In genomic region chr12:38289396-38289795, GRCh38 we compare ENCODE assay signal across 17 cellular contexts. TPM values are rescaled to one million over a fixed set of nuclear protein-coding genes. Genes with fewer than 3 reads are reported as not detected.
DNase-seq lines count a peak whose midpoint lies in the region; ATAC-seq, FAIRE-seq and TF ChIP-seq lines count a peak whose summit lies in the region.
"Had no signal": no experiment of that assay in that cellular context is flagged by ENCODE, and none has a peak within 500 bp of the region (broad histone marks: within the 10 kb centered on the region; RNA-seq: fewer than 3 reads in every experiment).

No MANE protein-coding gene starts in this region.

- H3K27ac ChIP-seq in RWPE2 (ENCODE audit: poor library complexity, severe bottlenecking): peak overlapping the region; percentile 60
- H3K27ac ChIP-seq in keratinocyte (ENCODE audit: control insufficient read depth, insufficient read depth, low read length): no peak overlapping the region
- H3K27ac ChIP-seq in right cardiac atrium (ENCODE audit: low read length): no peak overlapping the region

- no peaks in the 10 kb centered on the region for H3K9me3 ChIP-seq in RWPE2 (ENCODE audit: severe bottlenecking)
- H3K9me3 ChIP-seq in keratinocyte (ENCODE audit: control insufficient read depth, low read depth, low read length): no peaks in the 10 kb centered on the region
- no peaks in the 10 kb centered on the region for H3K9me3 ChIP-seq in right cardiac atrium (ENCODE audit: control insufficient read depth, low read length)

- H3K9me3 Mint-ChIP-seq in activated CD4-positive, alpha-beta memory T cell treated with anti-CD3 and anti-CD28 coated beads for 36 hours: no peaks in the 10 kb centered on the region

- DNase-seq in RWPE2 (ENCODE audit: low spot score) (no peak), bronchial epithelial cell (ENCODE audit: low read depth) (peak; percentile 51), keratinocyte (ENCODE audit: low read depth, low spot score) (no peak), urothelium cell line (ENCODE audit: low spot score) (no peak), right cardiac atrium (no peak)
- DNase-seq in activated CD4-positive, alpha-beta memory T cell treated with anti-CD3 and anti-CD28 coated beads for 36 hours: no peak
- DNase-seq: C1 segment of cervical spinal cord; Calu3; CD4-positive, alpha-beta memory T cell; COR-L47; DMS53; DMS79 treated with DMSO at 0.1 percent for 48 hours; GF-D8; H9 had no signal

- H3K36me3 ChIP-seq in RWPE2 (ENCODE audit: low read depth) (no peaks in the 10 kb centered on the region), bronchial epithelial cell (ENCODE audit: control insufficient read depth, insufficient read depth, low read length) (no peaks in the 10 kb centered on the region), keratinocyte (ENCODE audit: control insufficient read depth in 2 of 2, extremely low read depth in 1 of 2, insufficient read depth in 2 of 2, low read length in 2 of 2) (no peaks in the 10 kb centered on the region)

- CTCF ChIA-PET in activated CD4-positive, alpha-beta memory T cell treated with anti-CD3 and anti-CD28 coated beads for 36 hours (lab: Charles Lee): no interaction called here

- no peaks in the 10 kb centered on the region for H3K79me2 ChIP-seq in keratinocyte (ENCODE audit: control insufficient read depth, insufficient read depth, low read length)

- no peak overlapping the region for H3K4me3 Mint-ChIP-seq in activated CD4-positive, alpha-beta memory T cell treated with anti-CD3 and anti-CD28 coated beads for 36 hours
- H3K4me3 Mint-ChIP-seq: CD4-positive, alpha-beta memory T cell; GM23338; H9 had no signal

- H3K27ac Mint-ChIP-seq in activated CD4-positive, alpha-beta memory T cell treated with anti-CD3 and anti-CD28 coated beads for 36 hours: no peak overlapping the region
- H3K27ac Mint-ChIP-seq: CD4-positive, alpha-beta memory T cell; GM23338; H9 had no signal

- H3K27me3 ChIP-seq in RWPE2 (ENCODE audit: insufficient read depth, poor library complexity, severe bottlenecking) (no peaks in the 10 kb centered on the region), bronchial epithelial cell (ENCODE audit: control insufficient read depth, insufficient read depth, low read length) (no peaks in the 10 kb centered on the region), keratinocyte (ENCODE audit: control insufficient read depth, extremely low read depth, insufficient read depth, low read length) (no peaks in the 10 kb centered on the region), right cardiac atrium (ENCODE audit: control insufficient read depth, insufficient read depth) (no peaks in the 10 kb centered on the region)

- H3K4me3 ChIP-seq in RWPE2 (ENCODE audit: severe bottlenecking): no peak overlapping the region
- H3K4me3 ChIP-seq in bronchial epithelial cell (ENCODE audit: low read depth, low read length): no peak overlapping the region
- no peak overlapping the region for H3K4me3 ChIP-seq in keratinocyte (ENCODE audit: control insufficient read depth in 2 of 3, extremely low read depth in 1 of 3, insufficient read depth in 2 of 3, low read depth in 1 of 3, low read length in 3 of 3)
- no peak overlapping the region for H3K4me3 ChIP-seq in right cardiac atrium (ENCODE audit: low read length)
- H3K4me3 ChIP-seq: GM23338 had no signal

- no peaks in the 10 kb centered on the region for H3K4me1 Mint-ChIP-seq in activated CD4-positive, alpha-beta memory T cell treated with anti-CD3 and anti-CD28 coated beads for 36 hours (ENCODE audit: low read depth)
- H3K4me1 Mint-ChIP-seq: CD4-positive, alpha-beta memory T cell; GM23338; H9 had no signal

- H3K4me2 ChIP-seq in keratinocyte (ENCODE audit: control insufficient read depth, extremely low read depth, insufficient read depth, low read depth, low read length): no peak overlapping the region
- H3K4me2 ChIP-seq: GM23338 had no signal

- H3K27me3 Mint-ChIP-seq in activated CD4-positive, alpha-beta memory T cell treated with anti-CD3 and anti-CD28 coated beads for 36 hours: peaks cover 10% of the 10 kb centered on the region

- H3K4me1 ChIP-seq in RWPE2 (ENCODE audit: insufficient read depth, poor library complexity, severe bottlenecking) (peaks cover 10% of the 10 kb centered on the region), keratinocyte (ENCODE audit: control insufficient read depth, extremely low read depth, insufficient read depth, low read length) (no peaks in the 10 kb centered on the region), right cardiac atrium (ENCODE audit: control insufficient read depth, insufficient read depth, low read length) (no peaks in the 10 kb centered on the region)

- TF ChIP-seq CTCF in RWPE2 (IDR thresholded peaks at IDR 0.05; ENCODE audit: poor library complexity, severe bottlenecking) (no peak), bronchial epithelial cell (IDR thresholded peaks at IDR 0.05; ENCODE audit: insufficient read depth, low read length, severe bottlenecking) (no peak), keratinocyte (optimal IDR thresholded peaks at IDR 0.05 in 1 of 3, IDR thresholded peaks at IDR 0.05 in 1 of 3, conservative IDR thresholded peaks at IDR 0.05 in 1 of 3; ENCODE audit: extremely low read depth in 1 of 3, insufficient read depth in 2 of 3, low read length in 3 of 3) (no peak)

- H3K9me1 ChIP-seq in keratinocyte (ENCODE audit: control insufficient read depth, extremely low read depth, insufficient read depth, low read length): no peaks in the 10 kb centered on the region

- peak; percentile 84 for ATAC-seq in RWPE2 (ENCODE audit: low read depth)
- no peak for ATAC-seq in right cardiac atrium
- ATAC-seq: GM23338, HCT116 had no signal

- intact Hi-C loops in activated CD4-positive, alpha-beta memory T cell treated with anti-CD3 and anti-CD28 coated beads for 36 hours (cut with micrococcal nuclease): no loop called here
- intact Hi-C loops in right cardiac atrium (cut with DNase I): no loop called here

- no peaks in the 10 kb centered on the region for H4K20me1 ChIP-seq in keratinocyte (ENCODE audit: control insufficient read depth, extremely low read depth, insufficient read depth, low read length)

- no peaks in the 10 kb centered on the region for H3K36me3 Mint-ChIP-seq in activated CD4-positive, alpha-beta memory T cell treated with anti-CD3 and anti-CD28 coated beads for 36 hours
- H3K36me3 Mint-ChIP-seq: CD4-positive, alpha-beta memory T cell had no signal

- no peak overlapping the region for H2AFZ ChIP-seq in keratinocyte (ENCODE audit: control insufficient read depth, low read length)
- H2AFZ ChIP-seq: GM23338 had no signal

- dilution Hi-C loops in keratinocyte (cut with MboI; ENCODE audit: extremely low pct_ligation_motif_present, low sequenced_read_pairs): no loop called here

- FAIRE-seq in bronchial epithelial cell (lab: Jason Lieb, UNC) (no peak), keratinocyte (lab: Jason Lieb, UNC) (peak; percentile 5), urothelium cell line (lab: Jason Lieb, UNC) (no peak)
- FAIRE-seq: GM12891 had no signal

- H3K9ac ChIP-seq in keratinocyte (ENCODE audit: control insufficient read depth, extremely low read depth, insufficient read depth, low read length): no peak overlapping the region

- WGBS in right cardiac atrium: 58% methylated on average over 2 of the region's 2 CpGs

- POLR2A ChIA-PET in activated CD4-positive, alpha-beta memory T cell treated with anti-CD3 and anti-CD28 coated beads for 36 hours (lab: Charles Lee): no interaction called here

RNA-seq across cellular contexts. Expression of gene ALG10B, which starts 27.2 kb away (rescaled TPM):
- total RNA-seq in bronchial epithelial cell: 1.6 and 2.4 TPM in 2 replicates
- polyA plus RNA-seq in keratinocyte: 4.5 to 5.5 TPM (median 4.5 TPM) in 3 replicates
- 0.25 TPM for polyA plus RNA-seq in keratinocyte (2011; ENCODE audit: low read depth)
- 1.5 and 2.6 TPM in 2 replicates for polyA plus RNA-seq in keratinocyte (2011; cell fraction: cytosol; rRNA removed)
- 8.1 and 9.3 TPM in 2 replicates for polyA plus RNA-seq in keratinocyte (2011; cell fraction: nucleus; rRNA removed)
- polyA plus RNA-seq in keratinocyte (2012; ENCODE audit: low replicate concordance): 2.0 and 3.6 TPM in 2 replicates
- polyA minus RNA-seq in keratinocyte: 9.6 to 16.0 TPM (median 12.0 TPM) in 3 replicates
- 4.6 TPM for polyA minus RNA-seq in keratinocyte (2011; cell fraction: cytosol; rRNA and poly(A)+ RNA removed)
- 14.4 and 16.6 TPM in 2 replicates for polyA minus RNA-seq in keratinocyte (2011; cell fraction: nucleus; rRNA and poly(A)+ RNA removed)
- 10 to 100 TPM; 11.8 to 14.0 TPM for total RNA-seq in activated CD4-positive, alpha-beta memory T cell treated with anti-CD3 and anti-CD28 coated beads for 36 hours
- total RNA-seq in right cardiac atrium: 1 to 10 TPM; 5.9 to 7.6 (median 7.2) TPM
- 1.4 TPM for polyA plus RNA-seq in right cardiac atrium
